In the genomic region with DNA sequence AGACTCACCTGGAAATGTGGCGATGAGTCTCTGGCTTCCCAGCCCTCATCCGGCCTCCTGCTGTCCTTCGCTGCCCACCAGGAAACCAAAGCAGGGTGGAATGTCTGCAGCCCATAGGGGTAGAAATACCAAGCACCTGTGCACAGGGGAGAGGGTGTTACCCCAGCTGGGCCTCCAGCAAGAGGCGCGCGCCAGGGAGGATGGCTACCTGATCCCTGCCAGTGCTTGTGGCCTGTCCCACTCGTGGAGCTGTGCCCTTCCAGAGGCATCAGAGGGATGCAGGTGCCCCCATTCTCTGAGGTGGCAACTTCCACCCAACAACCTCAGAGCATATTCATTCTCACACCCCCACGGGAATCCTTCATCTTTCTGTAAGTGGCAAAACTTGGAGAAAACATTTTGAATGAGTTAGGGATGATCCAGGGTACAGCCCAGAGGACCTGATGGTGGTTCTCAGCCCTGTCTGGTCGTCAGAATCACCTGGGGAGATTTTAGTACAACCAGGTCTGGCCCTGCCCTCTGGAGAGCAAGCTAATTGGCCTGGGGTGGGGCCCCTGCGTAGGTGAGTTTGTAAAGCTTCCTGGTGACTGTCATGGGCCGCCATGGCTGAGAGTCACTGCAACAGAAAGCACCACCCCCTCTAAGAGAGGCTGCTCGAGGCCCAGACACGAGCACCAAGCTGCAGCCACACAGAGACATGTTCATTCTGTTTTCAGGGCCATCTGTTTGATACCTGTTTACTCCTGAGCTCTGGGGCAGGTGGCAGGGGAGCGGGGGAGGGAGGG, we compare ENCODE assay signal across 17 cellular contexts. TPM values are rescaled to one million over a fixed set of nuclear protein-coding genes. Genes with fewer than 3 reads are reported as not detected.
DNase-seq lines count a peak whose midpoint lies in the region; ATAC-seq and TF ChIP-seq lines count a peak whose summit lies in the region.
"Had no signal": no experiment of that assay in that cellular context is flagged by ENCODE, and none has a peak within 500 bp of the region (broad histone marks: within the 10 kb centered on the region; RNA-seq: fewer than 3 reads in every experiment).

No MANE protein-coding gene starts in this region.

- H3K4me3 ChIP-seq in OCI-LY7 (ENCODE audit: low read depth, low read length, poor library complexity, severe bottlenecking) = no peak overlapping the region
- H3K4me3 ChIP-seq: SK-N-MC, smooth muscle cell, uterus had no signal

- H3K4me1 ChIP-seq in OCI-LY7 (ENCODE audit: insufficient read depth, low read length, poor library complexity, severe bottlenecking) = no peaks in the 10 kb centered on the region
- H3K4me1 ChIP-seq: uterus had no signal

- peaks cover 47% of the 10 kb centered on the region for H3K4me1 Mint-ChIP-seq in CD4-positive, alpha-beta T cell (ENCODE audit: low read depth)
- peaks cover 32 to 44% of the 10 kb centered on the region in 2 donors for H3K4me1 Mint-ChIP-seq in immature natural killer cell
- H3K4me1 Mint-ChIP-seq: mesothelial cell of epicardium had no signal

- H3K9me3 Mint-ChIP-seq in CD4-positive, alpha-beta T cell = no peaks in the 10 kb centered on the region
- H3K9me3 Mint-ChIP-seq in immature natural killer cell = no peaks in the 10 kb centered on the region
- H3K9me3 Mint-ChIP-seq: mesothelial cell of epicardium had no signal

- H3K27ac Mint-ChIP-seq in CD4-positive, alpha-beta T cell = peak overlapping the region; percentile 84
- H3K27ac Mint-ChIP-seq in immature natural killer cell = peak overlapping the region in 5 of 6 donors; percentile 40 to 77 (median 66)
- H3K27ac Mint-ChIP-seq: mesothelial cell of epicardium had no signal

- no peak overlapping the region for H3K4me2 ChIP-seq in OCI-LY7 (ENCODE audit: low read length)
- H3K4me2 ChIP-seq: smooth muscle cell had no signal

- DNase-seq in NCI-H748 (lab: John Stamatoyannopoulos, UW; ENCODE audit: unreplicated experiment) (peak; percentile 5), NCI-H748 treated with DMSO at 0.1 percent for 48 hours (lab: John Stamatoyannopoulos, UW) (no peak), NCI-H2171 treated with DMSO at 0.1 percent for 48 hours (lab: John Stamatoyannopoulos, UW) (peak; percentile 94), immature natural killer cell (no peak), AG20443 (ENCODE audit: low spot score) (no peak), OCI-LY7 (ENCODE audit: low spot score) (no peak)
- no peak for DNase-seq in CD4-positive, alpha-beta T cell
- DNase-seq: activated gamma-delta T cell treated with Interleukin-2 at 50 U/mL for 16 hours; GF-D8; HCEC 1CT; NCI-H2081; stimulated activated naive CD4-positive, alpha-beta T cell; uterus had no signal

- H2AFZ ChIP-seq in OCI-LY7 (ENCODE audit: low read length) = no peak overlapping the region

- no peaks in the 10 kb centered on the region for H3K9me3 ChIP-seq in CD4-positive, alpha-beta T cell (ENCODE audit: control insufficient read depth, low read length)
- H3K9me3 ChIP-seq in OCI-LY7 (ENCODE audit: low read length) = no peaks in the 10 kb centered on the region
- H3K9me3 ChIP-seq: uterus had no signal

- H3K27me3 Mint-ChIP-seq in CD4-positive, alpha-beta T cell = no peaks in the 10 kb centered on the region
- H3K27me3 Mint-ChIP-seq in immature natural killer cell (ENCODE audit: low read depth in 3 of 3) = peaks cover 8 to 20% (median 8%) of the 10 kb centered on the region in 3 donors

- intact Hi-C loops in CD4-positive, alpha-beta T cell (cut with DNase I, micrococcal nuclease) = no loop called here
- intact Hi-C loops in OCI-LY7 (cut with micrococcal nuclease; ENCODE audit: unreplicated experiment) = no loop called here

- H3K4me3 Mint-ChIP-seq in CD4-positive, alpha-beta T cell = no peak overlapping the region
- no peak overlapping the region for H3K4me3 Mint-ChIP-seq in immature natural killer cell
- H3K4me3 Mint-ChIP-seq: mesothelial cell of epicardium had no signal

- no peaks in the 10 kb centered on the region for H4K20me1 ChIP-seq in OCI-LY7 (ENCODE audit: insufficient read depth, low read length)

- CTCF ChIA-PET in CD4-positive, alpha-beta T cell (lab: Charles Lee) = interaction anchor here (0.7 to 2.4 kb wide), 2 partner anchors 13 to 20 kb away, joined by 3 to 6 read pairs; no protein-coding TSS in a partner anchor
- CTCF ChIA-PET in OCI-LY7 (lab: Charles Lee; ENCODE audit: unreplicated experiment) = interaction anchor here (0.5 to 0.6 kb wide), 2 partner anchors 23 to 176 kb away, joined by 3 read pairs; no protein-coding TSS in a partner anchor

- H3K79me2 ChIP-seq in OCI-LY7 (ENCODE audit: insufficient read depth, low read depth, low read length) = no peaks in the 10 kb centered on the region

- ATAC-seq in CD4-positive, alpha-beta T cell (ENCODE audit: poor library complexity) = no peak
- no peak for ATAC-seq in HG03135 (IDR thresholded peaks at IDR 0.05; ENCODE audit: unreplicated experiment)

- H3K9me2 ChIP-seq in OCI-LY7 (ENCODE audit: insufficient read depth, low read length) = no peaks in the 10 kb centered on the region

- H3K27me3 ChIP-seq in CD4-positive, alpha-beta T cell (ENCODE audit: control insufficient read depth, insufficient read depth, low read length) = no peaks in the 10 kb centered on the region
- H3K27me3 ChIP-seq: uterus had no signal

- H3K36me3 ChIP-seq in OCI-LY7 (ENCODE audit: insufficient read depth, low read length) = peaks cover 95% of the 10 kb centered on the region

- peaks cover 98% of the 10 kb centered on the region for H3K36me3 Mint-ChIP-seq in CD4-positive, alpha-beta T cell (ENCODE audit: low read depth)
- H3K36me3 Mint-ChIP-seq in immature natural killer cell = peaks cover 20 to 59% (median 28%) of the 10 kb centered on the region in 3 donors

- POLR2A ChIA-PET in CD4-positive, alpha-beta T cell (lab: Charles Lee) = interaction anchor here (0.7 to 25.2 kb wide), 7 partner anchors 9 to 40 kb away, joined by 3 to 752 read pairs (median 9); a partner anchor contains a TSS
- POLR2A ChIA-PET in OCI-LY7 (lab: Charles Lee) = interaction anchor here (0.5 kb wide), 1 partner anchor 11 kb away, joined by 3 read pairs; no protein-coding TSS in a partner anchor

- H3K27ac ChIP-seq in CD4-positive, alpha-beta T cell (ENCODE audit: low read depth, low read length) = peak overlapping the region; percentile 50
- H3K27ac ChIP-seq in OCI-LY7 (ENCODE audit: low read depth, low read length, poor library complexity, severe bottlenecking) = no peak overlapping the region
- H3K27ac ChIP-seq: SK-N-MC, uterus had no signal

- no TSS peak for BruUV-seq in OCI-LY7 (replicated peaks; lab: Mats Ljungman, UMichigan)

- TF ChIP-seq CTCF in CD4-positive, alpha-beta T cell (IDR thresholded peaks at IDR 0.05) = no peak
- no peak for TF ChIP-seq CTCF in OCI-LY7 (conservative IDR thresholded peaks at IDR 0.05; ENCODE audit: low read length)

RNA-seq across cellular contexts. Expression of a gene that starts 9.9 kb away (rescaled TPM):
- total RNA-seq in CD4-positive, alpha-beta T cell = 100 to 1,000 TPM; 440 to 453 TPM
- 100 to 1,000 TPM; 444 to 668 (median 473) TPM for polyA plus RNA-seq in immature natural killer cell
- 59.1 and 67.6 TPM in 2 replicates for total RNA-seq in OCI-LY7 (2014; rRNA removed; shearing (Covaris generic))
- 80.2 and 95.7 TPM in 2 replicates for total RNA-seq in OCI-LY7 (2022)

RNA-seq across cellular contexts. Expression of a gene that starts 40.1 kb away (rescaled TPM):
- total RNA-seq in CD4-positive, alpha-beta T cell = 100 to 1,000 TPM; 263 to 272 TPM
- 10 to 100 TPM; 13.0 to 35.5 (median 15.4) TPM for polyA plus RNA-seq in immature natural killer cell
- 46.1 and 51.1 TPM in 2 replicates for total RNA-seq in OCI-LY7 (2014; rRNA removed; shearing (Covaris generic))
- total RNA-seq in OCI-LY7 (2022) = 95.0 and 97.5 TPM in 2 replicates

RNA-seq across cellular contexts. Expression of a gene that starts 45.1 kb away (rescaled TPM):
- 100 to 1,000 TPM; 303 to 307 TPM for total RNA-seq in CD4-positive, alpha-beta T cell
- 10 to 100 TPM; 10.6 to 17.9 (median 11.2) TPM for polyA plus RNA-seq in immature natural killer cell
- 46.6 and 50.4 TPM in 2 replicates for total RNA-seq in OCI-LY7 (2014; rRNA removed; shearing (Covaris generic))
- 54.7 and 56.3 TPM in 2 replicates for total RNA-seq in OCI-LY7 (2022)

RNA-seq across cellular contexts. Expression of a gene that starts 48.1 kb away (rescaled TPM):
- 1 to 10 TPM; 1.9 to 2.7 TPM for total RNA-seq in CD4-positive, alpha-beta T cell
- 10 to 100 TPM; 16.7 to 16.9 (median 16.8) TPM for polyA plus RNA-seq in immature natural killer cell
- total RNA-seq in OCI-LY7 (2014; rRNA removed; shearing (Covaris generic)) = 6.8 and 7.1 TPM in 2 replicates
- total RNA-seq in OCI-LY7 (2022) = 6.4 and 6.6 TPM in 2 replicates

Comparison
In these comparisons a context has a peak if more than half of its experiments do, and no peak if none do; other contexts are left out.
1. DNase-seq: peak in NCI-H748 (single experiment) and NCI-H2171 treated with DMSO at 0.1 percent for 48 hours (single experiment); none in NCI-H748 treated with DMSO at 0.1 percent for 48 hours (single experiment), CD4-positive, alpha-beta T cell (0 of 10), immature natural killer cell (0 of 3), AG20443 (single experiment) and OCI-LY7 (single experiment).
2. RNA of a gene that starts 9.9 kb away (total RNA-seq): 440 to 453 TPM in CD4-positive, alpha-beta T cell; 59.1 to 95.7 TPM in OCI-LY7; every median in the first group is over 4 times any median in the second.
3. RNA of a gene that starts 45.1 kb away (total RNA-seq): 303 to 307 TPM in CD4-positive, alpha-beta T cell; 46.6 to 56.3 TPM in OCI-LY7; every median in the first group is over 4 times any median in the second.